1 cellular context compared by ENCODE assay signal in the genomic region with DNA sequence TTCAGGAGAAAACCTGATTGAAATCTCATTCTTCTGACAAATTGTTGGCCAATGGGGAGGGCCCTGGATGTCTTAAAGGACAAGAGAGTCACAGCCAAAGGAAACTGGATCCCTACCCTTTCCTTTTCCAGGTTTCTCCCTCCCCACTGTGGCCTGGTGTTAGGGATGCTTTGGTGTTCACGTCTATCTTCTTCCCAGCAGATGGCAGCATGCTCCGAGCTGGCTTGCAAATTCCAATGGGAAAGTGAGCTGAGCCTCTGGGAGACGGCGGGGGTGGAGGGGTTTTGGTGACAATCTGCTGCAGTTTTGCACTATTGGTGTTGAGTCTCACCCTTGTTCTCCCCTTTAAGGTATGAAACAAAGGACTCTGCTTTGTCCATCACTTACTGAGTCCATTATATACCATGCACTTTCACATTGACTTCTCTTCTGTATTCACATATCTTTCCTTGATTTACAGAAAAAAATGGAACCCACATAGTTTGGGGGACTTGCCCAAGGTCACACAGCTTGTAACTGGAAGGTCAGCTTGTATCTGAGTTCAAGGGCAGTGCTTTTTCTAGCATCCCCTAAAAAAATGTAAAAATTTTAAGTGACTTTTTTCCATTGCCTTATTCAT.
TF ChIP-seq lines count a peak whose summit lies in the region.

No MANE protein-coding gene starts in this region.

TF ChIP-seq in GM23338, 12 proteins besides CTCF, POLR2A, EP300 and RAD21:
- TF ChIP-seq, protein P1, sequence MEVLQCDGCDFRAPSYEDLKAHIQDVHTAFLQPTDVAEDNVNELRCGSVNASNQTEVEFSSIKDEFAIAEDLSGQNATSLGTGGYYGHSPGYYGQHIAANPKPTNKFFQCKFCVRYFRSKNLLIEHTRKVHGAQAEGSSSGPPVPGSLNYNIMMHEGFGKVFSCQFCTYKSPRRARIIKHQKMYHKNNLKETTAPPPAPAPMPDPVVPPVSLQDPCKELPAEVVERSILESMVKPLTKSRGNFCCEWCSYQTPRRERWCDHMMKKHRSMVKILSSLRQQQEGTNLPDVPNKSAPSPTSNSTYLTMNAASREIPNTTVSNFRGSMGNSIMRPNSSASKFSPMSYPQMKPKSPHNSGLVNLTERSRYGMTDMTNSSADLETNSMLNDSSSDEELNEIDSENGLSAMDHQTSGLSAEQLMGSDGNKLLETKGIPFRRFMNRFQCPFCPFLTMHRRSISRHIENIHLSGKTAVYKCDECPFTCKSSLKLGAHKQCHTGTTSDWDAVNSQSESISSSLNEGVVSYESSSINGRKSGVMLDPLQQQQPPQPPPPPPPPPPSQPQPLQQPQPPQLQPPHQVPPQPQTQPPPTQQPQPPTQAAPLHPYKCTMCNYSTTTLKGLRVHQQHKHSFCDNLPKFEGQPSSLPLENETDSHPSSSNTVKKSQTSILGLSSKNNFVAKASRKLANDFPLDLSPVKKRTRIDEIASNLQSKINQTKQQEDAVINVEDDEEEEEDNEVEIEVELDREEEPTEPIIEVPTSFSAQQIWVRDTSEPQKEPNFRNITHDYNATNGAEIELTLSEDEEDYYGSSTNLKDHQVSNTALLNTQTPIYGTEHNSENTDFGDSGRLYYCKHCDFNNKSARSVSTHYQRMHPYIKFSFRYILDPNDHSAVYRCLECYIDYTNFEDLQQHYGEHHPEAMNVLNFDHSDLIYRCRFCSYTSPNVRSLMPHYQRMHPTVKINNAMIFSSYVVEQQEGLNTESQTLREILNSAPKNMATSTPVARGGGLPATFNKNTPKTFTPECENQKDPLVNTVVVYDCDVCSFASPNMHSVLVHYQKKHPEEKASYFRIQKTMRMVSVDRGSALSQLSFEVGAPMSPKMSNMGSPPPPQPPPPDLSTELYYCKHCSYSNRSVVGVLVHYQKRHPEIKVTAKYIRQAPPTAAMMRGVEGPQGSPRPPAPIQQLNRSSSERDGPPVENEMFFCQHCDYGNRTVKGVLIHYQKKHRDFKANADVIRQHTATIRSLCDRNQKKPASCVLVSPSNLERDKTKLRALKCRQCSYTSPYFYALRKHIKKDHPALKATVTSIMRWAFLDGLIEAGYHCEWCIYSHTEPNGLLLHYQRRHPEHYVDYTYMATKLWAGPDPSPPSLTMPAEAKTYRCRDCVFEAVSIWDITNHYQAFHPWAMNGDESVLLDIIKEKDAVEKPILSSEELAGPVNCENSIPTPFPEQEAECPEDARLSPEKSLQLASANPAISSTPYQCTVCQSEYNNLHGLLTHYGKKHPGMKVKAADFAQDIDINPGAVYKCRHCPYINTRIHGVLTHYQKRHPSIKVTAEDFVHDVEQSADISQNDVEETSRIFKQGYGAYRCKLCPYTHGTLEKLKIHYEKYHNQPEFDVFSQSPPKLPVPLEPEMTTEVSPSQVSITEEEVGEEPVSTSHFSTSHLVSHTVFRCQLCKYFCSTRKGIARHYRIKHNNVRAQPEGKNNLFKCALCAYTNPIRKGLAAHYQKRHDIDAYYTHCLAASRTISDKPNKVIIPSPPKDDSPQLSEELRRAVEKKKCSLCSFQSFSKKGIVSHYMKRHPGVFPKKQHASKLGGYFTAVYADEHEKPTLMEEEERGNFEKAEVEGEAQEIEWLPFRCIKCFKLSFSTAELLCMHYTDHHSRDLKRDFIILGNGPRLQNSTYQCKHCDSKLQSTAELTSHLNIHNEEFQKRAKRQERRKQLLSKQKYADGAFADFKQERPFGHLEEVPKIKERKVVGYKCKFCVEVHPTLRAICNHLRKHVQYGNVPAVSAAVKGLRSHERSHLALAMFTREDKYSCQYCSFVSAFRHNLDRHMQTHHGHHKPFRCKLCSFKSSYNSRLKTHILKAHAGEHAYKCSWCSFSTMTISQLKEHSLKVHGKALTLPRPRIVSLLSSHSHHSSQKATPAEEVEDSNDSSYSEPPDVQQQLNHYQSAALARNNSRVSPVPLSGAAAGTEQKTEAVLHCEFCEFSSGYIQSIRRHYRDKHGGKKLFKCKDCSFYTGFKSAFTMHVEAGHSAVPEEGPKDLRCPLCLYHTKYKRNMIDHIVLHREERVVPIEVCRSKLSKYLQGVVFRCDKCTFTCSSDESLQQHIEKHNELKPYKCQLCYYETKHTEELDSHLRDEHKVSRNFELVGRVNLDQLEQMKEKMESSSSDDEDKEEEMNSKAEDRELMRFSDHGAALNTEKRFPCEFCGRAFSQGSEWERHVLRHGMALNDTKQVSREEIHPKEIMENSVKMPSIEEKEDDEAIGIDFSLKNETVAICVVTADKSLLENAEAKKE (CRISPR knock-in tag; IDR thresholded peaks at IDR 0.05), result no peak
- TF ChIP-seq ETS1 (IDR thresholded peaks at IDR 0.05) (no peak), CREB1 (CRISPR knock-in tag; IDR thresholded peaks at IDR 0.05; ENCODE audit: low read depth) (0 out of 2 replicates have a peak, but pooled peaks have one; percentile 12), ZNF114 (CRISPR knock-in tag; IDR thresholded peaks at IDR 0.05) (no peak)
